In genomic region chr1:66944330-66945274, GRCh38 we compare ENCODE assay signal across 10 cellular contexts. TPM values are rescaled to one million over a fixed set of nuclear protein-coding genes. Genes with fewer than 3 reads are reported as not detected.
DNase-seq lines count a peak whose midpoint lies in the region; ATAC-seq and TF ChIP-seq lines count a peak whose summit lies in the region.
"Had no signal": no experiment of that assay in that cellular context is flagged by ENCODE, and none has a peak within 500 bp of the region (broad histone marks: within the 10 kb centered on the region; RNA-seq: fewer than 3 reads in every experiment).

No MANE protein-coding gene starts in this region.

- no peak overlapping the region for H3K4me3 ChIP-seq in PC-9
- H3K4me3 ChIP-seq in epithelial cell of proximal tubule (ENCODE audit: low read depth, low read length), result no peak overlapping the region
- H3K4me3 ChIP-seq in mucosa of descending colon, result no peak overlapping the region

- H3K79me2 ChIP-seq in PC-9 (ENCODE audit: low read depth), result peaks cover 61% of the 10 kb centered on the region

- no peak overlapping the region for H3K4me3 Mint-ChIP-seq in natural killer cell treated with Interleukin-12 subunit alpha and Interleukin-12 subunit beta and Interleukin-15 and Interleukin-18, amount 100 ng/mL, for 72 hours
- H3K4me3 Mint-ChIP-seq: activated CD8-positive, alpha-beta memory T cell treated with anti-CD3 and anti-CD28 coated beads, Interleukin-2, amount 10 ng/mL, durations not matched to agents 7 days and 5 days had no signal

- peaks cover 20% of the 10 kb centered on the region for H3K36me3 Mint-ChIP-seq in natural killer cell treated with Interleukin-12 subunit alpha and Interleukin-12 subunit beta and Interleukin-15 and Interleukin-18, amount 100 ng/mL, for 72 hours

- peak overlapping the region; percentile 32 for H3K4me2 ChIP-seq in PC-9

- POLR2A ChIA-PET in PC-9 (lab: Charles Lee; ENCODE audit: unreplicated experiment), result interaction anchor here (0.6 to 1.6 kb wide), 3 partner anchors 13 to 105 kb away, joined by 3 to 9 read pairs (median 6); partner anchors contain the start of genes DNAI4 and MIER1

- H3K27me3 ChIP-seq in PC-9 (ENCODE audit: insufficient read depth, low read depth), result no peaks in the 10 kb centered on the region
- H3K27me3 ChIP-seq: neutrophil had no signal

- H3K36me3 ChIP-seq in PC-9 (ENCODE audit: low read depth) (peaks cover 27% of the 10 kb centered on the region), mucosa of descending colon (ENCODE audit: low read depth) (no peaks in the 10 kb centered on the region)

- H4K20me1 ChIP-seq in PC-9 (ENCODE audit: insufficient read depth), result peaks cover 4% of the 10 kb centered on the region; the same call in 1 of the 2 replicates

- no peaks in the 10 kb centered on the region for H3K9me3 Mint-ChIP-seq in natural killer cell treated with Interleukin-12 subunit alpha and Interleukin-12 subunit beta and Interleukin-15 and Interleukin-18, amount 100 ng/mL, for 72 hours

- CTCF ChIA-PET in PC-9 (lab: Charles Lee), result no interaction called here

- H3K27ac Mint-ChIP-seq in natural killer cell treated with Interleukin-12 subunit alpha and Interleukin-12 subunit beta and Interleukin-15 and Interleukin-18, amount 100 ng/mL, for 72 hours, result no peak overlapping the region
- H3K27ac Mint-ChIP-seq: activated CD8-positive, alpha-beta memory T cell treated with anti-CD3 and anti-CD28 coated beads, Interleukin-2, amount 10 ng/mL, durations not matched to agents 7 days and 5 days had no signal

- TF ChIP-seq CTCF in PC-9 (conservative IDR thresholded peaks at IDR 0.05) (no peak), epithelial cell of proximal tubule (conservative IDR thresholded peaks at IDR 0.05; ENCODE audit: low read depth, low read length) (no peak), mucosa of descending colon (IDR thresholded peaks at IDR 0.05) (no peak)

- no peak overlapping the region for H2AFZ ChIP-seq in PC-9

- DNase-seq in A172 (ENCODE audit: low spot score) (peak; percentile 87), PC-9 (peak; percentile 65 to 66), epithelial cell of proximal tubule (ENCODE audit: low read depth) (peak; percentile 75), mucosa of descending colon (no peak), hepatic stellate cell (ENCODE audit: low spot score) (no peak), activated gamma-delta T cell (lab: John Stamatoyannopoulos, UW) (no peak)
- DNase-seq in activated CD4-positive, CD25-positive, alpha-beta regulatory T cell (lab: John Stamatoyannopoulos, UW), result no peak
- DNase-seq in natural killer cell treated with Interleukin-12 subunit alpha and Interleukin-12 subunit beta and Interleukin-15 and Interleukin-18, amount 100 ng/mL, for 72 hours (ENCODE audit: low spot score), result no peak
- DNase-seq: activated CD8-positive, alpha-beta memory T cell treated with anti-CD3 and anti-CD28 coated beads, Interleukin-2, amount 10 ng/mL, durations not matched to agents 7 days and 5 days had no signal

- ATAC-seq in mucosa of descending colon, result peak; percentile 78
- ATAC-seq in natural killer cell treated with Interleukin-12 subunit alpha and Interleukin-12 subunit beta and Interleukin-15 and Interleukin-18, amount 100 ng/mL, for 72 hours, result no peak
- ATAC-seq: activated CD8-positive, alpha-beta memory T cell treated with anti-CD3 and anti-CD28 coated beads, Interleukin-2, amount 10 ng/mL, durations not matched to agents 7 days and 5 days had no signal

- no TSS peak for BruUV-seq in PC-9 (replicated peaks; lab: Mats Ljungman, UMichigan)

- no peaks in the 10 kb centered on the region for H3K9me2 ChIP-seq in PC-9 (ENCODE audit: insufficient read depth)

- intact Hi-C loops in PC-9 (cut with micrococcal nuclease; ENCODE audit: unreplicated experiment), result loop anchor here (2.0 kb wide), 1 partner anchor 14 kb away; no protein-coding TSS in a partner anchor
- intact Hi-C loops in mucosa of descending colon (cut with DNase I, micrococcal nuclease), result no loop called here

- H3K4me1 Mint-ChIP-seq in natural killer cell treated with Interleukin-12 subunit alpha and Interleukin-12 subunit beta and Interleukin-15 and Interleukin-18, amount 100 ng/mL, for 72 hours (ENCODE audit: low read depth in 2 of 2), result peaks cover 22 to 45% of the 10 kb centered on the region in 2 donors

- peak overlapping the region; percentile 76 for H3K27ac ChIP-seq in PC-9
- H3K27ac ChIP-seq: neutrophil had no signal

- peaks cover 13% of the 10 kb centered on the region for H3K4me1 ChIP-seq in PC-9 (replicated peaks; ENCODE audit: insufficient read depth)
- peaks cover 6% of the 10 kb centered on the region for H3K4me1 ChIP-seq in mucosa of descending colon (ENCODE audit: low read depth)

- H3K27me3 Mint-ChIP-seq in natural killer cell treated with Interleukin-12 subunit alpha and Interleukin-12 subunit beta and Interleukin-15 and Interleukin-18, amount 100 ng/mL, for 72 hours, result no peaks in the 10 kb centered on the region
- H3K27me3 Mint-ChIP-seq: activated CD8-positive, alpha-beta memory T cell treated with anti-CD3 and anti-CD28 coated beads, Interleukin-2, amount 10 ng/mL, durations not matched to agents 7 days and 5 days had no signal

- peaks cover 14% of the 10 kb centered on the region; the same call in 1 of the 2 replicates for H3F3A ChIP-seq in PC-9 (ENCODE audit: insufficient read depth, low read depth)

- H3K9me3 ChIP-seq in PC-9 (ENCODE audit: insufficient read depth, low read depth), result no peaks in the 10 kb centered on the region
- no peaks in the 10 kb centered on the region for H3K9me3 ChIP-seq in mucosa of descending colon
- H3K9me3 ChIP-seq: neutrophil had no signal

RNA-seq across cellular contexts. Expression of gene MIER1, which starts 19.8 kb away (rescaled TPM):
- 36.1 and 41.1 TPM in 2 replicates for total RNA-seq in A172 (2014; rRNA removed; shearing (Covaris generic))
- total RNA-seq in PC-9 (2021) (26.5 and 30.4 TPM in 2 replicates), epithelial cell of proximal tubule (19.1 and 20.4 TPM in 2 replicates), mucosa of descending colon (10 to 100 TPM; 73.2 to 78.2 (median 77.2) TPM)
- total RNA-seq in natural killer cell treated with Interleukin-12 subunit alpha and Interleukin-12 subunit beta and Interleukin-15 and Interleukin-18, amount 100 ng/mL, for 72 hours, result 10 to 100 TPM; 50.0 to 67.5 TPM

RNA-seq across cellular contexts. Expression of gene DNAI4, which starts 19.9 kb away (rescaled TPM):
- total RNA-seq in A172 (2014; rRNA removed; shearing (Covaris generic)), result 0.93 and 1.5 TPM in 2 replicates
- total RNA-seq in PC-9 (2021) (8.2 and 12.6 TPM in 2 replicates), epithelial cell of proximal tubule (0.94 and 7.1 TPM in 2 replicates), mucosa of descending colon (10 to 100 TPM; 14.8 to 38.0 (median 25.1) TPM)
- total RNA-seq in natural killer cell treated with Interleukin-12 subunit alpha and Interleukin-12 subunit beta and Interleukin-15 and Interleukin-18, amount 100 ng/mL, for 72 hours, result under 1 TPM; 0.73 to 0.76 TPM

Comparison
In these comparisons a context has a peak if more than half of its experiments do, and no peak if none do; other contexts are left out.
1. DNase-seq: peak in A172 (single experiment), PC-9 (2 of 2) and epithelial cell of proximal tubule (single experiment); none in mucosa of descending colon (0 of 3), hepatic stellate cell (single experiment), activated CD4-positive, CD25-positive, alpha-beta regulatory T cell (0 of 4), natural killer cell treated with Interleukin-12 subunit alpha and Interleukin-12 subunit beta and Interleukin-15 and Interleukin-18, amount 100 ng/mL, for 72 hours (single experiment) and activated gamma-delta T cell (single experiment).